8 cellular contexts compared by ENCODE assay signal in genomic region chr7:30740417-30741181, GRCh38. TPM values are rescaled to one million over a fixed set of nuclear protein-coding genes. Genes with fewer than 3 reads are reported as not detected.
DNase-seq lines count a peak whose midpoint lies in the region; ATAC-seq and TF ChIP-seq lines count a peak whose summit lies in the region.

No MANE protein-coding gene starts in this region.

- no peaks in the 10 kb centered on the region for H3K9me3 Mint-ChIP-seq in immature natural killer cell

- DNase-seq in DMS153 treated with DMSO at 0.1 percent for 48 hours (lab: John Stamatoyannopoulos, UW; ENCODE audit: unreplicated experiment): peak; percentile 67
- peak; percentile 50 for DNase-seq in HCEC 1CT
- peak; percentile 71 to 73 for DNase-seq in NCI-H2081 (lab: John Stamatoyannopoulos, UW)
- DNase-seq in UCSD-AML1 (lab: John Stamatoyannopoulos, UW; ENCODE audit: unreplicated experiment): peak; percentile 30
- peak; percentile 73 to 85 (median 84) for DNase-seq in body of pancreas
- DNase-seq in immature natural killer cell: peak; percentile 65 to 74 (median 71)
- peak; percentile 49 to 70 for DNase-seq in stimulated activated CD4-positive, alpha-beta T cell treated with anti-CD3 and anti-CD28 coated beads, Interleukin-15, amount 100 ng/mL, for 48 hours (ENCODE audit: low read depth in 2 of 2)

- H3K36me3 Mint-ChIP-seq in immature natural killer cell: no peaks in the 10 kb centered on the region

- no peaks in the 10 kb centered on the region for H3K36me3 ChIP-seq in body of pancreas (replicated peaks in 1 of 2; ENCODE audit: insufficient read depth in 1 of 2, low read depth in 2 of 2)

- ATAC-seq in body of pancreas (peak; percentile 88), GM18867 (IDR thresholded peaks at IDR 0.05; ENCODE audit: unreplicated experiment) (no peak)

- no peaks in the 10 kb centered on the region for H3K4me1 ChIP-seq in body of pancreas

- TF ChIP-seq POLR2A in body of pancreas (IDR thresholded peaks at IDR 0.05): no peak

- H3K4me3 ChIP-seq in body of pancreas: no peak overlapping the region

- peaks cover 2 to 9% (median 3%) of the 10 kb centered on the region in 3 donors for H3K27me3 Mint-ChIP-seq in immature natural killer cell (ENCODE audit: low read depth in 3 of 3)

- no peaks in the 10 kb centered on the region for H3K9me3 ChIP-seq in body of pancreas

- no peaks in the 10 kb centered on the region for H3K27me3 ChIP-seq in body of pancreas

- peak overlapping the region in 1 of 6 donors; percentile 12 for H3K27ac Mint-ChIP-seq in immature natural killer cell

- no peak overlapping the region for H3K4me3 Mint-ChIP-seq in immature natural killer cell

- H3K4me1 Mint-ChIP-seq in immature natural killer cell: peaks cover 35 to 39% of the 10 kb centered on the region in 2 donors

- 11 to 21% methylated on average over 8 to 14 of the region's 14 CpGs for WGBS in body of pancreas, 2 donors

- intact Hi-C loops in body of pancreas (cut with DNase I): loop anchor here (5.0 kb wide), 1 partner anchor 118 kb away; no protein-coding TSS in a partner anchor

- TF ChIP-seq CTCF in body of pancreas (IDR thresholded peaks at IDR 0.05): peak; percentile 95 to 98 (median 97)

- H3K27ac ChIP-seq in body of pancreas: no peak overlapping the region

RNA-seq across cellular contexts. Expression of gene INMT, which starts 11.3 kb away (rescaled TPM):
- 10 to 100 TPM; 30.4 to 48.1 TPM for total RNA-seq in body of pancreas
- not detected for polyA plus RNA-seq in immature natural killer cell

RNA-seq across cellular contexts. Expression of gene MINDY4, which starts 30.6 kb away (rescaled TPM):
- total RNA-seq in body of pancreas: 1 to 10 TPM; 7.5 to 8.6 TPM
- polyA plus RNA-seq in immature natural killer cell: under 1 TPM in 2 of 3 donors, not detected in 1; 0.45 to 0.71 TPM

RNA-seq across cellular contexts. Expression of gene CRHR2, which starts 58.3 kb away (rescaled TPM):
- total RNA-seq in body of pancreas: 1 to 10 TPM in 1 of 2 donors, under 1 TPM in 1; 0.33 to 4.7 TPM
- polyA plus RNA-seq in immature natural killer cell: not detected

Comparison
In these comparisons a context has a peak if more than half of its experiments do, and no peak if none do; other contexts are left out.
1. DNase-seq: peak in every context shown above with its lines; median percentile 84 in body of pancreas; 72 in NCI-H2081; 71 in immature natural killer cell; 67 in DMS153 treated with DMSO at 0.1 percent for 48 hours; 60 in stimulated activated CD4-positive, alpha-beta T cell treated with anti-CD3 and anti-CD28 coated beads, Interleukin-15, amount 100 ng/mL, for 48 hours; 50 in HCEC 1CT; 30 in UCSD-AML1.